In the genomic region with DNA sequence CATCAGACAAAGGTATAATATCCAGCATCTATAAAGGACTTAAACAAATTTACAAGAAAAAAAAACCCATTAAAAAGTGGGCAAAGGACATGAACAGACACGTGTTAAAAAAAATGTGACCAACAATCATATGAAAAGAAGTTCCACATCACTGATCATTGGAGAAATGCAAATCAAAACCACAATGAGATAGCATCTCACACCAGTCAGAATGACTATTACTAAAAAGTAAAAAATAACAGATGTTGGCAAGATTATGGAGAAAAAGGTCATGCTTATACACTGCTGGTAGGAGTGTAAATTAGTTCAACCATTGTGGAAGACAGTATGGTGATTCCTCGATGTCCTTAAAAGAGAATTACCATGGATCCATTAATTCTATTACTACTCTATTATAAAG, we compare ENCODE assay signal across 4 cellular contexts. TPM values are rescaled to one million over a fixed set of nuclear protein-coding genes. Genes with fewer than 3 reads are reported as not detected.
"Had no signal": no experiment of that assay in that cellular context is flagged by ENCODE, and none has a peak within 500 bp of the region (broad histone marks: within the 10 kb centered on the region; RNA-seq: fewer than 3 reads in every experiment).

No MANE protein-coding gene starts in this region.

RNA-seq across cellular contexts. Expression of gene ARPP21, which starts 19.1 kb away (rescaled TPM):
- total RNA-seq: K562, SK-MEL-5, T-cell had no signal
- polyA plus RNA-seq: IgD-negative memory B cell, K562 had no signal
